25 cellular contexts compared by ENCODE assay signal in genomic region chr1:106798991-106799390, GRCh38.
DNase-seq lines count a peak whose midpoint lies in the region; FAIRE-seq and TF ChIP-seq lines count a peak whose summit lies in the region.
"Had no signal": no experiment of that assay in that cellular context is flagged by ENCODE, and none has a peak within 500 bp of the region (broad histone marks: within the 10 kb centered on the region; RNA-seq: fewer than 3 reads in every experiment).

No MANE protein-coding gene starts in this region.

- H3K4me1 Mint-ChIP-seq in MCF 10A (ENCODE audit: insufficient read depth, unreplicated experiment) (no peaks in the 10 kb centered on the region), astrocyte (ENCODE audit: low read depth, unreplicated experiment) (no peaks in the 10 kb centered on the region)
- H3K4me1 Mint-ChIP-seq in activated naive CD4-positive, alpha-beta T cell treated with anti-CD3 and anti-CD28 coated beads for 36 hours (ENCODE audit: low read depth), result no peaks in the 10 kb centered on the region
- H3K4me1 Mint-ChIP-seq: memory B cell; naive thymus-derived CD4-positive, alpha-beta T cell had no signal

- no peak overlapping the region for H3K4me2 ChIP-seq in astrocyte (ENCODE audit: low read length)

- H2AFZ ChIP-seq in astrocyte (ENCODE audit: low read depth, low read length), result no peak overlapping the region

- H3K27me3 ChIP-seq in breast epithelium (no peaks in the 10 kb centered on the region), astrocyte (ENCODE audit: insufficient read depth, low read length) (no peaks in the 10 kb centered on the region)
- H3K27me3 ChIP-seq: dorsolateral prefrontal cortex, thyroid gland had no signal

- H3K9me3 ChIP-seq in breast epithelium, result no peaks in the 10 kb centered on the region
- H3K9me3 ChIP-seq in astrocyte (ENCODE audit: insufficient read depth, low read depth, low read length), result no peaks in the 10 kb centered on the region
- H3K9me3 ChIP-seq: prostate gland, thyroid gland had no signal

- no peaks in the 10 kb centered on the region for H3K9me3 Mint-ChIP-seq in MCF 10A (ENCODE audit: unreplicated experiment)
- no peaks in the 10 kb centered on the region for H3K9me3 Mint-ChIP-seq in astrocyte (ENCODE audit: unreplicated experiment)
- peaks cover 4% of the 10 kb centered on the region for H3K9me3 Mint-ChIP-seq in activated naive CD4-positive, alpha-beta T cell treated with anti-CD3 and anti-CD28 coated beads for 36 hours
- H3K9me3 Mint-ChIP-seq: activated CD8-positive, alpha-beta T cell treated with anti-CD3 and anti-CD28 coated beads for 36 hours had no signal

- FAIRE-seq in astrocyte (lab: Jason Lieb, UNC), result no peak
- no peak for FAIRE-seq in urothelium cell line (lab: Jason Lieb, UNC)
- FAIRE-seq: kidney had no signal

- H4K20me1 ChIP-seq in astrocyte (ENCODE audit: insufficient read depth, low read length), result no peaks in the 10 kb centered on the region

- BruUV-seq in MCF 10A (replicated peaks; lab: Mats Ljungman, UMichigan), result no TSS peak

- TF ChIP-seq CTCF in MCF 10A (IDR thresholded peaks at IDR 0.05; ENCODE audit: unreplicated experiment) (no peak), breast epithelium (IDR thresholded peaks at IDR 0.05) (no peak), astrocyte (IDR thresholded peaks at IDR 0.05; ENCODE audit: insufficient read depth, low read depth, low read length) (no peak)

- H3K4me1 ChIP-seq in breast epithelium (peaks cover 0 to 1% of the 10 kb centered on the region in 2 donors), astrocyte (ENCODE audit: insufficient read depth, low read length) (no peaks in the 10 kb centered on the region)
- H3K4me1 ChIP-seq: prostate gland, thyroid gland had no signal

- DNase-seq in MCF 10A (ENCODE audit: unreplicated experiment) (peak; percentile 34), breast epithelium (ENCODE audit: low spot score in 2 of 2) (no peak), astrocyte (ENCODE audit: low read depth) (peak; percentile 2), fibroblast of the conjunctiva (ENCODE audit: low read depth) (peak; percentile 5), urothelium cell line (ENCODE audit: low spot score) (peak; percentile 15), NAMALWA (ENCODE audit: low spot score) (no peak)
- DNase-seq in activated naive CD4-positive, alpha-beta T cell treated with anti-CD3 and anti-CD28 coated beads for 36 hours, result no peak
- DNase-seq in activated CD4-positive, alpha-beta T cell treated with anti-CD3 and anti-CD28 coated beads for 4 hours, result no peak
- DNase-seq: 8988T; activated CD8-positive, alpha-beta T cell treated with anti-CD3 and anti-CD28 coated beads for 36 hours; activated T-cell treated with anti-CD3 and anti-CD28 coated beads, Interleukin-2, amount 50 U/mL, for 24 hours; C1 segment of cervical spinal cord; DMS153; dorsolateral prefrontal cortex; kidney; naive thymus-derived CD4-positive, alpha-beta T cell; NCI-H1930; NCI-H510A treated with DMSO at 0.1 percent for 48 hours; stimulated activated CD4-positive, alpha-beta T cell treated with anti-CD3 and anti-CD28 coated beads, Interleukin-12 subunit alpha, Interleukin-12 subunit beta, amount 100 ng/mL, for 4 hours; T-helper 1 cell; thyroid gland had no signal

- no peaks in the 10 kb centered on the region for H3K36me3 ChIP-seq in breast epithelium
- no peaks in the 10 kb centered on the region for H3K36me3 ChIP-seq in astrocyte (ENCODE audit: insufficient read depth, low read length)
- H3K36me3 ChIP-seq: prostate gland, thyroid gland had no signal

- intact Hi-C loops in MCF 10A (cut with micrococcal nuclease) (loop anchor here (10.0 kb wide), 1 partner anchor 346 kb away; the partner anchor contains the start of gene NTNG1), breast epithelium (cut with DNase I; ENCODE audit: low total_unique reads) (no loop called here)
- intact Hi-C loops in activated naive CD4-positive, alpha-beta T cell treated with anti-CD3 and anti-CD28 coated beads for 36 hours (cut with micrococcal nuclease), result no loop called here

- CTCF ChIA-PET in MCF 10A (lab: Yijun Ruan, JAX), result interaction anchor here (0.9 kb wide), 1 partner anchor 631 kb away, joined by 4 read pairs; no protein-coding TSS in a partner anchor
- CTCF ChIA-PET in activated naive CD4-positive, alpha-beta T cell treated with anti-CD3 and anti-CD28 coated beads for 36 hours (lab: Charles Lee), result no interaction called here

- H3K36me3 Mint-ChIP-seq in MCF 10A (ENCODE audit: insufficient read depth, unreplicated experiment) (no peaks in the 10 kb centered on the region), astrocyte (ENCODE audit: low read depth, unreplicated experiment) (no peaks in the 10 kb centered on the region)
- no peaks in the 10 kb centered on the region for H3K36me3 Mint-ChIP-seq in activated naive CD4-positive, alpha-beta T cell treated with anti-CD3 and anti-CD28 coated beads for 36 hours (ENCODE audit: low read depth)
- H3K36me3 Mint-ChIP-seq: activated naive CD4-positive, alpha-beta T cell treated with anti-CD3 and anti-CD28 coated beads, Interleukin-2, amount 50 U/mL, for 72 hours; memory B cell; naive thymus-derived CD4-positive, alpha-beta T cell had no signal

- H3K4me3 Mint-ChIP-seq in MCF 10A (ENCODE audit: unreplicated experiment) (no peak overlapping the region), astrocyte (ENCODE audit: unreplicated experiment) (no peak overlapping the region)
- H3K4me3 Mint-ChIP-seq in activated naive CD4-positive, alpha-beta T cell treated with anti-CD3 and anti-CD28 coated beads for 36 hours, result no peak overlapping the region
- H3K4me3 Mint-ChIP-seq: activated CD8-positive, alpha-beta T cell treated with anti-CD3 and anti-CD28 coated beads for 36 hours; activated T-cell treated with anti-CD3 and anti-CD28 coated beads, Interleukin-2, amount 50 U/mL, for 24 hours; memory B cell; naive thymus-derived CD4-positive, alpha-beta T cell had no signal

- no peak overlapping the region for H3K9ac ChIP-seq in astrocyte (ENCODE audit: low read length)

- no peak overlapping the region for H3K27ac ChIP-seq in breast epithelium
- no peak overlapping the region for H3K27ac ChIP-seq in astrocyte (ENCODE audit: low read depth, low read length)
- H3K27ac ChIP-seq: dorsolateral prefrontal cortex, prostate gland, thyroid gland, VCaP had no signal

- H3K27me3 Mint-ChIP-seq in MCF 10A (ENCODE audit: insufficient read depth, unreplicated experiment) (no peaks in the 10 kb centered on the region), astrocyte (ENCODE audit: low read depth, unreplicated experiment) (no peaks in the 10 kb centered on the region)
- no peaks in the 10 kb centered on the region for H3K27me3 Mint-ChIP-seq in activated naive CD4-positive, alpha-beta T cell treated with anti-CD3 and anti-CD28 coated beads for 36 hours (ENCODE audit: low read depth)
- H3K27me3 Mint-ChIP-seq: activated CD8-positive, alpha-beta T cell treated with anti-CD3 and anti-CD28 coated beads for 36 hours; activated T-cell treated with anti-CD3 and anti-CD28 coated beads, Interleukin-2, amount 50 U/mL, for 24 hours; naive thymus-derived CD4-positive, alpha-beta T cell had no signal

- POLR2A ChIA-PET in MCF 10A (lab: Yijun Ruan, JAX), result no interaction called here

- H3K79me2 ChIP-seq in astrocyte (ENCODE audit: insufficient read depth, low read length), result no peaks in the 10 kb centered on the region

- H3K27ac Mint-ChIP-seq in MCF 10A (ENCODE audit: low read depth, unreplicated experiment) (no peak overlapping the region), astrocyte (ENCODE audit: unreplicated experiment) (no peak overlapping the region)
- H3K27ac Mint-ChIP-seq in activated naive CD4-positive, alpha-beta T cell treated with anti-CD3 and anti-CD28 coated beads for 36 hours, result no peak overlapping the region
- H3K27ac Mint-ChIP-seq: activated CD8-positive, alpha-beta T cell treated with anti-CD3 and anti-CD28 coated beads for 36 hours; activated naive CD4-positive, alpha-beta T cell treated with anti-CD3 and anti-CD28 coated beads, Interleukin-2, amount 50 U/mL, for 72 hours; activated T-cell treated with anti-CD3 and anti-CD28 coated beads, Interleukin-2, amount 50 U/mL, for 24 hours; memory B cell; naive thymus-derived CD4-positive, alpha-beta T cell had no signal

- no peak for TF ChIP-seq POLR2A in breast epithelium (IDR thresholded peaks at IDR 0.05)

- H3K4me3 ChIP-seq in breast epithelium, result no peak overlapping the region
- no peak overlapping the region for H3K4me3 ChIP-seq in astrocyte (ENCODE audit: insufficient read depth, low read depth, low read length)
- H3K4me3 ChIP-seq: dorsolateral prefrontal cortex, prostate gland, thyroid gland had no signal

Comparison
In these comparisons a context has a peak if more than half of its experiments do, and no peak if none do; other contexts are left out.
1. DNase-seq: peak in MCF 10A (single experiment), astrocyte (single experiment), fibroblast of the conjunctiva (single experiment) and urothelium cell line (single experiment); none in breast epithelium (0 of 2), activated naive CD4-positive, alpha-beta T cell treated with anti-CD3 and anti-CD28 coated beads for 36 hours (single experiment), NAMALWA (single experiment) and activated CD4-positive, alpha-beta T cell treated with anti-CD3 and anti-CD28 coated beads for 4 hours (0 of 2).